Comparison of ENCODE assay signal across 1 cellular context in genomic region chr7:41760293-41760692, GRCh38.
TF ChIP-seq lines count a peak whose summit lies in the region.

No MANE protein-coding gene starts in this region.

TF ChIP-seq in GM12878, 131 proteins besides CTCF, POLR2A, EP300 and RAD21:
- no peak for TF ChIP-seq IKZF1 (conservative IDR thresholded peaks at IDR 0.05)
- no peak for TF ChIP-seq BMI1 (IDR thresholded peaks at IDR 0.05; ENCODE audit: borderline replicate concordance)
- TF ChIP-seq PML (IDR thresholded peaks at IDR 0.05; ENCODE audit: low read length), result no peak
- TF ChIP-seq CREM (IDR thresholded peaks at IDR 0.05; ENCODE audit: low read depth), result no peak
- TF ChIP-seq SUPT20H (IDR thresholded peaks at IDR 0.05; ENCODE audit: borderline replicate concordance, control insufficient read depth, low read depth, low read length), result no peak
- no peak for TF ChIP-seq ESRRA (IDR thresholded peaks at IDR 0.05; ENCODE audit: low read length)
- TF ChIP-seq NKRF (conservative IDR thresholded peaks at IDR 0.05), result no peak
